In genomic region chr7:93148135-93148534, GRCh38 we compare ENCODE assay signal across 10 cellular contexts. TPM values are rescaled to one million over a fixed set of nuclear protein-coding genes. Genes with fewer than 3 reads are reported as not detected.
DNase-seq lines count a peak whose midpoint lies in the region; ATAC-seq and TF ChIP-seq lines count a peak whose summit lies in the region.
"Had no signal": no experiment of that assay in that cellular context is flagged by ENCODE, and none has a peak within 500 bp of the region (broad histone marks: within the 10 kb centered on the region; RNA-seq: fewer than 3 reads in every experiment).

Gene SAMD9L (minus strand): TSS chr7:93148385. CDS start chr7:93135971, 12,414 bp downstream.

- H3K4me3 Mint-ChIP-seq in activated B cell treated with CpG ODN at 0.5 μM for 24 hours, result peak within 1 kb of the TSS; percentile 90

- H3K4me3 ChIP-seq in stomach (peak within 1 kb of the TSS; percentile 30 to 44 (median 39)), H7 (ENCODE audit: insufficient read depth, low read depth, low read length) (no peak within 1 kb of the TSS)

- peaks cover 58% of the 10 kb centered on the region for H3K4me1 Mint-ChIP-seq in activated B cell treated with CpG ODN at 0.5 μM for 24 hours

- H3K36me3 ChIP-seq in stomach (peaks cover under 1 to 24% (median 16%) of the 10 kb centered on the region in 4 donors), H7 (replicated peaks; ENCODE audit: control insufficient read depth, insufficient read depth, low read length) (no peaks in the 10 kb centered on the region)

- CTCF ChIA-PET in activated B cell treated with CpG ODN at 0.5 μM for 24 hours (lab: Charles Lee), result interaction anchor here (1.1 kb wide), 1 partner anchor 79 kb away, joined by 3 read pairs; no protein-coding TSS in a partner anchor

- ATAC-seq in HG03469 (IDR thresholded peaks at IDR 0.05; ENCODE audit: unreplicated experiment) (peak; percentile 61), activated B cell treated with CpG ODN at 0.5 μM for 24 hours (ENCODE audit: low read depth) (peak; percentile 59), left ventricle myocardium superior (peak; percentile 60)
- ATAC-seq: HCT116 had no signal

- no peaks in the 10 kb centered on the region for H3K9me3 ChIP-seq in stomach

- H3K36me3 Mint-ChIP-seq in activated B cell treated with CpG ODN at 0.5 μM for 24 hours (ENCODE audit: low read depth), result peaks cover 12% of the 10 kb centered on the region

- 9 to 20% (median 16%) methylated on average over 2 of the region's 2 CpGs for whole genome bisulfite sequencing in stomach, 5 donors

- H3K27me3 Mint-ChIP-seq in activated B cell treated with CpG ODN at 0.5 μM for 24 hours, result no peaks in the 10 kb centered on the region

- H3K27ac ChIP-seq in stomach, result peak within 1 kb of the TSS; percentile 24 to 76 (median 49)

- no peaks in the 10 kb centered on the region for H3K9me3 Mint-ChIP-seq in activated B cell treated with CpG ODN at 0.5 μM for 24 hours

- intact Hi-C loops in activated B cell treated with CpG ODN at 0.5 μM for 24 hours (cut with micrococcal nuclease), result loop anchor here (1.0 to 10.0 kb wide), 5 partner anchors 17 to 516 kb away; partner anchors contain the start of gene CDK6
- intact Hi-C loops in left ventricle myocardium superior (cut with micrococcal nuclease), result no loop called here
- intact Hi-C loops in stomach (cut with DNase I; ENCODE audit: low total_unique reads), result no loop called here

- POLR2A ChIA-PET in activated B cell treated with CpG ODN at 0.5 μM for 24 hours (lab: Charles Lee), result interaction anchor here (1.0 to 2.6 kb wide), 3 partner anchors 17 to 84 kb away, joined by 3 to 8 read pairs (median 5); partner anchors contain the start of genes SAMD9 and VPS50

- no peak for TF ChIP-seq POLR2A in stomach (IDR thresholded peaks at IDR 0.05)

- DNase-seq in AG20443 (ENCODE audit: low spot score) (peak; percentile 33), GM19240 (ENCODE audit: insufficient read length, low spot score) (peak; percentile 13), activated B cell treated with CpG ODN at 0.5 μM for 24 hours (no peak), left ventricle myocardium superior (no peak), stomach (no peak), NCI-H1694 treated with DMSO at 0.1 percent for 48 hours (lab: John Stamatoyannopoulos, UW) (no peak), H7 (no peak)

- H3K27me3 ChIP-seq in stomach (no peaks in the 10 kb centered on the region), H7 (ENCODE audit: control insufficient read depth, insufficient read depth, low read length) (no peaks in the 10 kb centered on the region)

- no peak for TF ChIP-seq CTCF in activated B cell treated with CpG ODN at 0.5 μM for 24 hours (IDR thresholded peaks at IDR 0.05)
- no peak for TF ChIP-seq CTCF in stomach (IDR thresholded peaks at IDR 0.05)

- H3K4me1 ChIP-seq in stomach, result peaks cover 0 to 24% (median 14%) of the 10 kb centered on the region in 4 donors

- TF ChIP-seq EP300 in stomach (IDR thresholded peaks at IDR 0.05), result no peak

- peak within 1 kb of the TSS; percentile 90 for H3K27ac Mint-ChIP-seq in activated B cell treated with CpG ODN at 0.5 μM for 24 hours

RNA-seq across cellular contexts. Expression of gene SAMD9L, which starts in this region (rescaled TPM):
- 34.1 and 43.3 TPM in 2 replicates for total RNA-seq in activated B cell treated with CpG ODN at 0.5 μM for 24 hours
- total RNA-seq in left ventricle myocardium superior, result 5.9 TPM
- 10 to 100 TPM in 2 of 5 donors, 1 to 10 TPM in 3; 1.7 to 30.9 (median 5.2) TPM for total RNA-seq in stomach
- 1 to 10 TPM; 2.9 to 5.7 (median 3.9) TPM for polyA plus RNA-seq in stomach
- total RNA-seq in H7 (2014; rRNA removed; shearing (Covaris generic)), result not detected in 2 replicates
- polyA plus RNA-seq: neural cell had no signal

Comparison
In these comparisons a context has a peak if more than half of its experiments do, and no peak if none do; other contexts are left out.
1. DNase-seq: peak in AG20443 (single experiment) and GM19240 (single experiment); none in activated B cell treated with CpG ODN at 0.5 μM for 24 hours (single experiment), left ventricle myocardium superior (single experiment), stomach (single experiment), NCI-H1694 treated with DMSO at 0.1 percent for 48 hours (single experiment) and H7 (single experiment).
2. Peak in every context shown above with its lines, with median percentiles within 50 percentile points of each other: ATAC-seq.